Comparison of ENCODE assay signal across 2 cellular contexts in genomic region chr1:3965693-3966092, GRCh38.
TF ChIP-seq lines count a peak whose summit lies in the region.

No MANE protein-coding gene starts in this region.

TF ChIP-seq in HEK293, 187 proteins besides CTCF, POLR2A, EP300 and RAD21 (continued from another document):
- TF ChIP-seq, protein P1, sequence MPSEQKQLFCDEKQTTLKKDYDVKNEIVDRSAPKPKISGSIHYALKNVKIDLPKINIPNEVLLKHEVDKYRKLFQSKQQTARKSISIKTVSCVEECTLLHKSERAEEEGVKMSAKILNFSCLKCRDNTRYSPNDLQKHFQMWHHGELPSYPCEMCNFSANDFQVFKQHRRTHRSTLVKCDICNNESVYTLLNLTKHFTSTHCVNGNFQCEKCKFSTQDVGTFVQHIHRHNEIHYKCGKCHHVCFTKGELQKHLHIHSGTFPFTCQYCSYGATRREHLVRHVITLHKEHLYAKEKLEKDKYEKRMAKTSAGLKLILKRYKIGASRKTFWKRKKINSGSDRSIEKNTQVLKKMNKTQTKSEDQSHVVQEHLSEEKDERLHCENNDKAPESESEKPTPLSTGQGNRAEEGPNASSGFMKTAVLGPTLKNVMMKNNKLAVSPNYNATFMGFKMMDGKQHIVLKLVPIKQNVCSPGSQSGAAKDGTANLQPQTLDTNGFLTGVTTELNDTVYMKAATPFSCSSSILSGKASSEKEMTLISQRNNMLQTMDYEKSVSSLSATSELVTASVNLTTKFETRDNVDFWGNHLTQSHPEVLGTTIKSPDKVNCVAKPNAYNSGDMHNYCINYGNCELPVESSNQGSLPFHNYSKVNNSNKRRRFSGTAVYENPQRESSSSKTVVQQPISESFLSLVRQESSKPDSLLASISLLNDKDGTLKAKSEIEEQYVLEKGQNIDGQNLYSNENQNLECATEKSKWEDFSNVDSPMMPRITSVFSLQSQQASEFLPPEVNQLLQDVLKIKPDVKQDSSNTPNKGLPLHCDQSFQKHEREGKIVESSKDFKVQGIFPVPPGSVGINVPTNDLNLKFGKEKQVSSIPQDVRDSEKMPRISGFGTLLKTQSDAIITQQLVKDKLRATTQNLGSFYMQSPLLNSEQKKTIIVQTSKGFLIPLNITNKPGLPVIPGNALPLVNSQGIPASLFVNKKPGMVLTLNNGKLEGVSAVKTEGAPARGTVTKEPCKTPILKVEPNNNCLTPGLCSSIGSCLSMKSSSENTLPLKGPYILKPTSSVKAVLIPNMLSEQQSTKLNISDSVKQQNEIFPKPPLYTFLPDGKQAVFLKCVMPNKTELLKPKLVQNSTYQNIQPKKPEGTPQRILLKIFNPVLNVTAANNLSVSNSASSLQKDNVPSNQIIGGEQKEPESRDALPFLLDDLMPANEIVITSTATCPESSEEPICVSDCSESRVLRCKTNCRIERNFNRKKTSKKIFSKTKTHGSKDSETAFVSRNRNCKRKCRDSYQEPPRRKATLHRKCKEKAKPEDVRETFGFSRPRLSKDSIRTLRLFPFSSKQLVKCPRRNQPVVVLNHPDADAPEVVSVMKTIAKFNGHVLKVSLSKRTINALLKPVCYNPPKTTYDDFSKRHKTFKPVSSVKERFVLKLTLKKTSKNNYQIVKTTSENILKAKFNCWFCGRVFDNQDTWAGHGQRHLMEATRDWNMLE (tag by site-specific recombination; conservative IDR thresholded peaks at IDR 0.05; ENCODE audit: low read depth) = no peak
- TF ChIP-seq ZNF175 (tag by site-specific recombination; IDR thresholded peaks at IDR 0.05) (no peak), ZNF426 (tag by site-specific recombination; IDR thresholded peaks at IDR 0.05) (no peak), INSM2 (tag by site-specific recombination; IDR thresholded peaks at IDR 0.05) (no peak)

TF ChIP-seq in SK-N-SH, 30 proteins besides CTCF, POLR2A, EP300 and RAD21 (continued from another document):
- TF ChIP-seq REST (IDR thresholded peaks at IDR 0.05; ENCODE audit: low read depth, low read length) (no peak), POLR2AphosphoS5 (IDR thresholded peaks at IDR 0.05; ENCODE audit: low read depth, low read length) (no peak), CHD2 (IDR thresholded peaks at IDR 0.05; ENCODE audit: low read length, partially characterized antibody) (no peak), MEF2A (IDR thresholded peaks at IDR 0.05; ENCODE audit: borderline replicate concordance, low read depth) (no peak), EZH2phosphoT487 (IDR thresholded peaks at IDR 0.05; ENCODE audit: borderline replicate concordance, low read depth) (no peak), IRF3 (IDR thresholded peaks at IDR 0.05; ENCODE audit: low read depth, low read length) (no peak), USF2 (IDR thresholded peaks at IDR 0.05; ENCODE audit: borderline replicate concordance, low read depth, low read length) (no peak), TCF12 (IDR thresholded peaks at IDR 0.05) (no peak), NRF1 (IDR thresholded peaks at IDR 0.05; ENCODE audit: low read depth, low read length) (no peak), YY1 (IDR thresholded peaks at IDR 0.05; ENCODE audit: low read depth) (no peak), TEAD4 (IDR thresholded peaks at IDR 0.05; ENCODE audit: borderline replicate concordance, insufficient read depth) (no peak)
